ENCODE assay signal across 8 cellular contexts in genomic region chr1:114509596-114510234, GRCh38. TPM values are rescaled to one million over a fixed set of nuclear protein-coding genes. Genes with fewer than 3 reads are reported as not detected.
DNase-seq lines count a peak whose midpoint lies in the region; ATAC-seq and TF ChIP-seq lines count a peak whose summit lies in the region.

No MANE protein-coding gene starts in this region.

- intact Hi-C loops in heart right ventricle (cut with DNase I) (loop anchor here in 5 of 10 donors (2.0 to 10.0 kb wide), 7 partner anchors 65 to 248 kb away; partner anchors contain the start of genes BCAS2 (in 2 of the 5) and CSDE1 (in 2 of the 5)), Right ventricle myocardium inferior (cut with DNase I) (loop anchor here (5.0 kb wide), 3 partner anchors 73 to 162 kb away; partner anchors contain the start of gene BCAS2), adrenal gland (cut with DNase I) (loop anchor here in 1 of 2 donors (5.0 to 10.0 kb wide), 2 partner anchors 65 to 162 kb away; no protein-coding TSS in a partner anchor), right lobe of liver (cut with DNase I) (no loop called here)

- no peak for TF ChIP-seq POLR2A in adrenal gland (IDR thresholded peaks at IDR 0.05)
- no peak for TF ChIP-seq POLR2A in right lobe of liver (IDR thresholded peaks at IDR 0.05)

- no peak for ATAC-seq in heart right ventricle
- no peak for ATAC-seq in Right ventricle myocardium inferior
- no peak for ATAC-seq in right lobe of liver

- H3K9me3 ChIP-seq in heart right ventricle (no peaks in the 10 kb centered on the region), adrenal gland (replicated peaks in 1 of 3) (no peaks in the 10 kb centered on the region), right lobe of liver (no peaks in the 10 kb centered on the region)

- H3K4me3 ChIP-seq in heart right ventricle (peak overlapping the region; percentile 82 to 100 (median 94)), adrenal gland (peak overlapping the region; percentile 19 to 99 (median 82)), right lobe of liver (peak overlapping the region; percentile 93 to 98 (median 95)), urinary bladder (ENCODE audit: low read depth, low read length) (peak overlapping the region; percentile 95)

- 1 to 5% methylated on average over 8 of the region's 8 CpGs for WGBS in heart right ventricle, 2 donors
- 1 to 2% (median 2%) methylated on average over 8 of the region's 8 CpGs for WGBS in adrenal gland, 4 donors
- WGBS in right lobe of liver (ENCODE audit: insufficient coverage, low coverage, low lambda C conversion rate, missing lambda C conversion rate) = 0% methylated on average over 8 of the region's 8 CpGs
- WGBS in urinary bladder = under 1% methylated on average over 8 of the region's 8 CpGs

- H3K27me3 ChIP-seq in heart right ventricle (no peaks in the 10 kb centered on the region), adrenal gland (no peaks in the 10 kb centered on the region), right lobe of liver (no peaks in the 10 kb centered on the region)

- DNase-seq in heart right ventricle = no peak
- DNase-seq in Right ventricle myocardium inferior (ENCODE audit: missing footprints) = no peak
- no peak for DNase-seq in adrenal gland
- no peak for DNase-seq in right lobe of liver
- no peak for DNase-seq in iPS-NIHi11 (ENCODE audit: low spot score)
- DNase-seq in NCI-H128 (lab: John Stamatoyannopoulos, UW; ENCODE audit: unreplicated experiment) = no peak
- DNase-seq in cerebellar nuclear complex (lab: John Stamatoyannopoulos, UW) = no peak

- H3K4me1 ChIP-seq in heart right ventricle = peaks cover 6 to 57% (median 41%) of the 10 kb centered on the region in 9 donors
- H3K4me1 ChIP-seq in adrenal gland (replicated peaks in 1 of 2) = peaks cover 6 to 35% of the 10 kb centered on the region in 2 donors
- peaks cover 0 to 31% (median 10%) of the 10 kb centered on the region in 4 donors for H3K4me1 ChIP-seq in right lobe of liver
- H3K4me1 ChIP-seq in urinary bladder (ENCODE audit: insufficient read depth) = peaks cover 2% of the 10 kb centered on the region

- peak overlapping the region in 8 of 10 donors; percentile 89 to 99 (median 98) for H3K27ac ChIP-seq in heart right ventricle
- H3K27ac ChIP-seq in adrenal gland = peak overlapping the region in 2 of 5 donors; percentile 96 to 97
- H3K27ac ChIP-seq in right lobe of liver = peak overlapping the region in 1 of 3 donors; percentile 94
- no peak overlapping the region for H3K27ac ChIP-seq in urinary bladder (ENCODE audit: low read depth)

- H3K36me3 ChIP-seq in heart right ventricle (peaks cover 0 to 23% (median 0%) of the 10 kb centered on the region in 9 donors), adrenal gland (replicated peaks in 1 of 2) (no peaks in the 10 kb centered on the region), right lobe of liver (no peaks in the 10 kb centered on the region), urinary bladder (ENCODE audit: insufficient read depth) (no peaks in the 10 kb centered on the region)

- TF ChIP-seq CTCF in heart right ventricle (IDR thresholded peaks at IDR 0.05) = no peak
- TF ChIP-seq CTCF in adrenal gland (IDR thresholded peaks at IDR 0.05) = no peak
- no peak for TF ChIP-seq CTCF in right lobe of liver (IDR thresholded peaks at IDR 0.05)

RNA-seq across cellular contexts. Expression of gene TRIM33, which starts 1.3 kb away (rescaled TPM):
- total RNA-seq in heart right ventricle (10 to 100 TPM; 13.6 to 28.7 (median 21.4) TPM), Right ventricle myocardium inferior (14.5 TPM), adrenal gland (10 to 100 TPM; 18.2 to 46.6 (median 25.8) TPM), right lobe of liver (10 to 100 TPM; 13.9 to 18.0 (median 15.0) TPM), urinary bladder (87.7 TPM)
- polyA plus RNA-seq in heart right ventricle (10 to 100 TPM in 1 of 2 donors, 1 to 10 TPM in 1; 3.5 to 13.2 TPM), adrenal gland (10 to 100 TPM; 13.8 to 28.3 (median 27.0) TPM), urinary bladder (11.8 TPM)
